Comparison of ENCODE assay signal across 16 cellular contexts in the genomic region with DNA sequence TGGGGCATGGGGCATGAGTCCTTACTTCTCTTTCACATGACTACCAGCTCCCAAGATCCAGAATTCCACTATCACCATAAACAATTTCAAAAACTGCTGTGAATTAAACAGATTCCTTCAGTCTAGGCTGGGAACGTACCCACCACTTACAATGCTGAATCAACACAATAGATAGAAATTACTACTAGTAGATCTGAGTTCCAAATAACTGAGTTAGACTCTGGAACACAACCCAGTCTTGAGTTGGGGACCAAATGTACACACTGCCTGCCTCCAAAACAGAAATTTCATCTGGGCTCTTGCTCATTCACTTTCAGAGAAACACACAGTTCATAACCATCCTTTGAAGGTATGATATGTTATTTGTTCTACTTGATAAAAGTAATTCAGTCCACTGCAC. TPM values are rescaled to one million over a fixed set of nuclear protein-coding genes. Genes with fewer than 3 reads are reported as not detected.
DNase-seq lines count a peak whose midpoint lies in the region; ATAC-seq, FAIRE-seq and TF ChIP-seq lines count a peak whose summit lies in the region.
"Had no signal": no experiment of that assay in that cellular context is flagged by ENCODE, and none has a peak within 500 bp of the region (broad histone marks: within the 10 kb centered on the region; RNA-seq: fewer than 3 reads in every experiment).

No MANE protein-coding gene starts in this region.

- no peak overlapping the region for H2AFZ ChIP-seq in PC-3 (ENCODE audit: low read length)

- H3K9me2 ChIP-seq in PC-3 (replicated peaks; ENCODE audit: low read length): no peaks in the 10 kb centered on the region

- H3K27me3 Mint-ChIP-seq in endodermal cell (ENCODE audit: insufficient read depth) (no peaks in the 10 kb centered on the region), osteocyte (ENCODE audit: unreplicated experiment) (no peaks in the 10 kb centered on the region)
- H3K27me3 Mint-ChIP-seq: activated naive CD8-positive, alpha-beta T cell; effector memory CD8-positive, alpha-beta T cell had no signal

- H3K9ac ChIP-seq in PC-3 (ENCODE audit: low read length): peak overlapping the region; percentile 51
- H3K9ac ChIP-seq in endodermal cell (ENCODE audit: extremely low read depth, low read length, poor library complexity, severe bottlenecking): no peak overlapping the region

- H3K27me3 ChIP-seq in PC-3 (ENCODE audit: low read length) (no peaks in the 10 kb centered on the region), endodermal cell (ENCODE audit: control insufficient read depth, insufficient read depth, low read length, poor library complexity, severe bottlenecking) (no peaks in the 10 kb centered on the region), small intestine (ENCODE audit: control insufficient read depth in 2 of 2, insufficient read depth in 2 of 2, low read length in 2 of 2) (no peaks in the 10 kb centered on the region)

- H3K9me3 ChIP-seq in A549: no peaks in the 10 kb centered on the region
- H3K9me3 ChIP-seq in PC-3 (ENCODE audit: low read length): no peaks in the 10 kb centered on the region
- no peaks in the 10 kb centered on the region for H3K9me3 ChIP-seq in endodermal cell (ENCODE audit: control insufficient read depth, low read length)
- no peaks in the 10 kb centered on the region for H3K9me3 ChIP-seq in small intestine (ENCODE audit: control insufficient read depth, low read depth)

- no peak for TF ChIP-seq CTCF in A549 (IDR thresholded peaks at IDR 0.05)
- no peak for TF ChIP-seq CTCF in PC-3 (conservative IDR thresholded peaks at IDR 0.05; ENCODE audit: low read depth, low read length)
- TF ChIP-seq CTCF in endodermal cell (conservative IDR thresholded peaks at IDR 0.05): no peak
- TF ChIP-seq CTCF in osteocyte (IDR thresholded peaks at IDR 0.05): no peak

- TF ChIP-seq RAD21 in A549 (conservative IDR thresholded peaks at IDR 0.05 in 1 of 2, IDR thresholded peaks at IDR 0.05 in 1 of 2): no peak

- H3K4me3 Mint-ChIP-seq in endodermal cell (no peak overlapping the region), osteocyte (ENCODE audit: unreplicated experiment) (peak overlapping the region; percentile 47)
- H3K4me3 Mint-ChIP-seq: activated naive CD8-positive, alpha-beta T cell; effector memory CD8-positive, alpha-beta T cell; natural killer cell had no signal

- no peak for TF ChIP-seq EP300 in A549 (IDR thresholded peaks at IDR 0.05)

- H3K27ac ChIP-seq in A549: peak overlapping the region; percentile 65 to 88
- peak overlapping the region; percentile 92 for H3K27ac ChIP-seq in PC-3 (ENCODE audit: low read length)
- no peak overlapping the region for H3K27ac ChIP-seq in endodermal cell (ENCODE audit: low read depth, low read length)
- H3K27ac ChIP-seq in small intestine (ENCODE audit: low read depth in 1 of 2, low read length in 1 of 2): peak overlapping the region in 1 of 2 donors; percentile 54

- H3K4me2 ChIP-seq in A549 (peak overlapping the region; percentile 90), PC-3 (ENCODE audit: low read length) (peak overlapping the region; percentile 71)

- intact Hi-C loops in PC-3 (cut with micrococcal nuclease): no loop called here

- no peaks in the 10 kb centered on the region for H3K9me3 Mint-ChIP-seq in endodermal cell
- H3K9me3 Mint-ChIP-seq in osteocyte (ENCODE audit: unreplicated experiment): no peaks in the 10 kb centered on the region
- H3K9me3 Mint-ChIP-seq: effector memory CD8-positive, alpha-beta T cell; natural killer cell had no signal

- H3K27ac Mint-ChIP-seq in endodermal cell: peak overlapping the region; percentile 20
- H3K27ac Mint-ChIP-seq in osteocyte (ENCODE audit: unreplicated experiment): peak overlapping the region; percentile 91
- H3K27ac Mint-ChIP-seq: activated naive CD8-positive, alpha-beta T cell; effector memory CD8-positive, alpha-beta T cell had no signal

- WGBS in A549 (ENCODE audit: missing lambda C conversion rate): 32% methylated on average over 1 of the region's 1 CpG
- 90 to 95% methylated on average over 1 of the region's 1 CpG for WGBS in endodermal cell (ENCODE audit: insufficient coverage in 1 of 2, insufficient read length in 1 of 2), 2 experiments
- WGBS in small intestine, 3 donors: 65 to 91% (median 89%) methylated on average over 1 of the region's 1 CpG

- peak; percentile 1 to 2; a peak in 2 of 6 replicates for ATAC-seq in A549
- ATAC-seq in PC-3: no peak
- no peak for ATAC-seq in HG03135 (IDR thresholded peaks at IDR 0.05; ENCODE audit: unreplicated experiment)
- ATAC-seq: effector memory CD8-positive, alpha-beta T cell; natural killer cell had no signal

- H3K4me3 ChIP-seq in A549: peak overlapping the region; percentile 22; the same call in 2 of the 3 replicates
- peak overlapping the region; percentile 45 for H3K4me3 ChIP-seq in PC-3 (ENCODE audit: low read length)
- no peak overlapping the region for H3K4me3 ChIP-seq in endodermal cell (ENCODE audit: low read length)
- H3K4me3 ChIP-seq in small intestine (ENCODE audit: low read depth in 1 of 2, low read length in 2 of 2): no peak overlapping the region

- H4K20me1 ChIP-seq in PC-3 (ENCODE audit: low read length): peaks cover 67% of the 10 kb centered on the region

- POLR2A ChIA-PET in A549 (lab: Yijun Ruan, JAX) (interaction anchor here (1.4 kb wide), 2 partner anchors 8 to 10 kb away, joined by 4 to 6 read pairs; a partner anchor contains a TSS), PC-3 (lab: Charles Lee; ENCODE audit: unreplicated experiment) (interaction anchor here (0.6 kb wide), 1 partner anchor 58 kb away, joined by 3 read pairs; no protein-coding TSS in a partner anchor)

- peaks cover 89% of the 10 kb centered on the region for H3K4me1 ChIP-seq in A549
- peaks cover 62% of the 10 kb centered on the region for H3K4me1 ChIP-seq in PC-3 (ENCODE audit: insufficient read depth, low read length)
- no peaks in the 10 kb centered on the region for H3K4me1 ChIP-seq in endodermal cell (ENCODE audit: control insufficient read depth, insufficient read depth, low read length)
- H3K4me1 ChIP-seq in small intestine (ENCODE audit: control insufficient read depth in 2 of 2, insufficient read depth in 1 of 2, low read depth in 1 of 2, low read length in 1 of 2): peaks cover 4 to 11% of the 10 kb centered on the region in 2 donors

- TF ChIP-seq POLR2A in A549 (IDR thresholded peaks at IDR 0.05; ENCODE audit: low read length): no peak

- DNase-seq in A549 (ENCODE audit: low read depth in 1 of 2, low spot score in 1 of 2) (no peak), PC-3 (no peak), endodermal cell (no peak), osteocyte (ENCODE audit: extremely low spot score, unreplicated experiment) (no peak), SW 1271 (lab: John Stamatoyannopoulos, UW) (no peak), small intestine (no peak), DMS79 treated with DMSO at 0.1 percent for 48 hours (lab: John Stamatoyannopoulos, UW) (no peak)
- DNase-seq: activated CD8-positive, alpha-beta memory T cell treated with anti-CD3 and anti-CD28 coated beads for 24 hours; effector memory CD8-positive, alpha-beta T cell; KG1; natural killer cell; NCI-H2081 treated with DMSO at 0.1 percent for 48 hours; stimulated activated naive CD4-positive, alpha-beta T cell; T-helper 9 cell had no signal

- BruUV-seq in PC-3 (replicated peaks; lab: Mats Ljungman, UMichigan): TSS peak; percentile 58

- peaks cover 43% of the 10 kb centered on the region for H3K4me1 Mint-ChIP-seq in endodermal cell
- H3K4me1 Mint-ChIP-seq in osteocyte (ENCODE audit: unreplicated experiment): peaks cover 84% of the 10 kb centered on the region

- H3K36me3 Mint-ChIP-seq in endodermal cell (ENCODE audit: low read depth): peaks cover under 1% of the 10 kb centered on the region
- H3K36me3 Mint-ChIP-seq in osteocyte (ENCODE audit: unreplicated experiment): peaks cover 6% of the 10 kb centered on the region
- H3K36me3 Mint-ChIP-seq: activated naive CD8-positive, alpha-beta T cell; natural killer cell had no signal

- FAIRE-seq in A549 (lab: Jason Lieb, UNC) (no peak), small intestine (lab: Jason Lieb, UNC) (no peak)

- CTCF ChIA-PET in A549 (lab: Yijun Ruan, JAX): interaction anchor here (0.8 to 2.7 kb wide), 8 partner anchors 11 to 104 kb away, joined by 3 to 12 read pairs (median 4); no protein-coding TSS in a partner anchor
- CTCF ChIA-PET in PC-3 (lab: Charles Lee): interaction anchor here (0.7 kb wide), 1 partner anchor 28 kb away, joined by 3 read pairs; no protein-coding TSS in a partner anchor

- peaks cover 2% of the 10 kb centered on the region for H3K36me3 ChIP-seq in PC-3 (ENCODE audit: low read depth, low read length)
- H3K36me3 ChIP-seq in endodermal cell (ENCODE audit: control insufficient read depth, insufficient read depth, low read length): peaks cover under 1% of the 10 kb centered on the region
- no peaks in the 10 kb centered on the region for H3K36me3 ChIP-seq in small intestine (ENCODE audit: control insufficient read depth in 2 of 2, insufficient read depth in 2 of 2, low read length in 2 of 2)

- H3F3A ChIP-seq in PC-3 (ENCODE audit: low read length, unreplicated experiment): peaks cover 31% of the 10 kb centered on the region

- H3K79me2 ChIP-seq in PC-3 (ENCODE audit: low read length): peaks cover 100% of the 10 kb centered on the region

TF ChIP-seq in A549, 52 proteins besides CTCF, POLR2A, EP300 and RAD21 (continues in another document):
- TF ChIP-seq MAFK (IDR thresholded peaks at IDR 0.05; ENCODE audit: partially characterized antibody): peak; percentile 62
- TF ChIP-seq FOSL2 (IDR thresholded peaks at IDR 0.05): no peak
- no peak for TF ChIP-seq FOSL2 (CRISPR knock-in tag; IDR thresholded peaks at IDR 0.05)
- no peak for TF ChIP-seq POLR2AphosphoS2 (conservative IDR thresholded peaks at IDR 0.05; ENCODE audit: low read length)
- TF ChIP-seq, protein P1, sequence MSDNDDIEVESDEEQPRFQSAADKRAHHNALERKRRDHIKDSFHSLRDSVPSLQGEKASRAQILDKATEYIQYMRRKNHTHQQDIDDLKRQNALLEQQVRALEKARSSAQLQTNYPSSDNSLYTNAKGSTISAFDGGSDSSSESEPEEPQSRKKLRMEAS (IDR thresholded peaks at IDR 0.05): no peak
- no peak for TF ChIP-seq CHD4 (IDR thresholded peaks at IDR 0.05; ENCODE audit: borderline replicate concordance)
- TF ChIP-seq EHMT2 (IDR thresholded peaks at IDR 0.05; ENCODE audit: low read depth): no peak
- TF ChIP-seq FOXS1 (CRISPR knock-in tag; IDR thresholded peaks at IDR 0.05): no peak

RNA-seq across cellular contexts. Expression of a gene that starts 8.9 kb away (rescaled TPM):
- polyA plus RNA-seq in A549 (2011; rRNA removed) (245 and 296 TPM in 2 replicates), A549 (2017; fragmentation: RNase III; extraction: RNeasy Plus Mini Kit Qiagen cat#74134 plus additional on column Dnase treatment) (165 to 189 TPM (median 166 TPM) in 3 replicates), small intestine (10 to 100 TPM; 22.2 to 36.7 (median 29.3) TPM)
- 158 and 173 TPM in 2 replicates for polyA plus RNA-seq in A549 (2012; cell fraction: cytosol; rRNA removed)
- polyA plus RNA-seq in A549 (2012; cell fraction: nucleus; rRNA removed): 116 and 183 TPM in 2 replicates
- 601 and 684 TPM in 2 replicates for polyA minus RNA-seq in A549 (2011; rRNA and poly(A)+ RNA removed)
- total RNA-seq in PC-3 (2014; rRNA removed) (159 and 179 TPM in 2 replicates), endodermal cell (100 to 1,000 TPM; 122 to 125 TPM), osteocyte (234 and 248 TPM in 2 replicates)
- polyA plus RNA-seq in endodermal cell (2013, experiment 1 of 2): 143 TPM
- polyA plus RNA-seq in endodermal cell (2013, experiment 2 of 2): 130 TPM

Comparison
In these comparisons a context has a peak if more than half of its experiments do, and no peak if none do; other contexts are left out.
1. ATAC-seq: peak in A549 (2 of 2); none in PC-3 (single experiment) and HG03135 (single experiment).
2. H3K4me3 ChIP-seq: peak in A549 (single experiment) and PC-3 (single experiment); none in endodermal cell (single experiment) and small intestine (0 of 2).